In genomic region chr2:202494300-202494699, GRCh38 we compare ENCODE assay signal across 10 cellular contexts.
DNase-seq lines count a peak whose midpoint lies in the region; ATAC-seq and TF ChIP-seq lines count a peak whose summit lies in the region.
"Had no signal": no experiment of that assay in that cellular context is flagged by ENCODE, and none has a peak within 500 bp of the region (broad histone marks: within the 10 kb centered on the region; RNA-seq: fewer than 3 reads in every experiment).

No MANE protein-coding gene starts in this region.

- no peaks in the 10 kb centered on the region for H3K27me3 ChIP-seq in osteoblast (ENCODE audit: insufficient read depth, low read length)
- H3K27me3 ChIP-seq: vagina had no signal

- no peaks in the 10 kb centered on the region for H3K36me3 ChIP-seq in osteoblast (ENCODE audit: insufficient read depth, low read length)
- H3K36me3 ChIP-seq: vagina had no signal

- no peaks in the 10 kb centered on the region for H3K9me3 ChIP-seq in osteoblast (ENCODE audit: low read depth, low read length)
- H3K9me3 ChIP-seq: vagina had no signal

- peaks cover 3% of the 10 kb centered on the region for H3K4me1 ChIP-seq in osteoblast (ENCODE audit: insufficient read depth, low read length)
- H3K4me1 ChIP-seq: vagina had no signal

- H3K27ac ChIP-seq in osteoblast (ENCODE audit: low read depth, low read length) = no peak overlapping the region
- H3K27ac ChIP-seq: vagina had no signal

- H4K20me1 ChIP-seq in osteoblast (ENCODE audit: insufficient read depth, low read length) = peaks cover 2% of the 10 kb centered on the region

- TF ChIP-seq CTCF in fibroblast of mammary gland (conservative IDR thresholded peaks at IDR 0.05; ENCODE audit: control insufficient read depth, insufficient read depth, low read depth, low read length) (no peak), osteoblast (IDR thresholded peaks at IDR 0.05; ENCODE audit: extremely low read depth, low read depth, low read length) (no peak)

- ATAC-seq in HG03135 (IDR thresholded peaks at IDR 0.05; ENCODE audit: unreplicated experiment) = no peak
- ATAC-seq in HG03342 (IDR thresholded peaks at IDR 0.05; ENCODE audit: unreplicated experiment) = no peak

- no peak overlapping the region for H3K4me2 ChIP-seq in osteoblast (ENCODE audit: insufficient read depth, low read length)

- DNase-seq in EL (peak; percentile 23), NCI-H510A treated with DMSO at 0.1 percent for 48 hours (lab: John Stamatoyannopoulos, UW) (peak; percentile 76), fibroblast of mammary gland (ENCODE audit: low read depth) (peak; percentile 49), osteoblast (ENCODE audit: insufficient read length, low spot score, missing footprints) (peak; percentile 92), AML-193 (lab: John Stamatoyannopoulos, UW) (no peak)
- no peak for DNase-seq in stimulated activated CD4-positive, alpha-beta T cell treated with anti-CD3 and anti-CD28 coated beads, Interleukin-4, amount 100 ng/mL, for 1 hour
- DNase-seq: T-helper 9 cell had no signal

- H3K4me3 ChIP-seq in fibroblast of mammary gland (ENCODE audit: control insufficient read depth, low read depth, low read length) (no peak overlapping the region), osteoblast (ENCODE audit: insufficient read depth, low read length) (no peak overlapping the region)
- H3K4me3 ChIP-seq: vagina had no signal

- H3K79me2 ChIP-seq in osteoblast (ENCODE audit: insufficient read depth, low read length) = peaks cover 10% of the 10 kb centered on the region

- H2AFZ ChIP-seq in osteoblast (ENCODE audit: low read length) = no peak overlapping the region

Comparison
In these comparisons a context has a peak if more than half of its experiments do, and no peak if none do; other contexts are left out.
1. DNase-seq: peak in EL (single experiment), NCI-H510A treated with DMSO at 0.1 percent for 48 hours (single experiment), fibroblast of mammary gland (single experiment) and osteoblast (single experiment); none in AML-193 (0 of 2) and stimulated activated CD4-positive, alpha-beta T cell treated with anti-CD3 and anti-CD28 coated beads, Interleukin-4, amount 100 ng/mL, for 1 hour (single experiment).